In the genomic region with DNA sequence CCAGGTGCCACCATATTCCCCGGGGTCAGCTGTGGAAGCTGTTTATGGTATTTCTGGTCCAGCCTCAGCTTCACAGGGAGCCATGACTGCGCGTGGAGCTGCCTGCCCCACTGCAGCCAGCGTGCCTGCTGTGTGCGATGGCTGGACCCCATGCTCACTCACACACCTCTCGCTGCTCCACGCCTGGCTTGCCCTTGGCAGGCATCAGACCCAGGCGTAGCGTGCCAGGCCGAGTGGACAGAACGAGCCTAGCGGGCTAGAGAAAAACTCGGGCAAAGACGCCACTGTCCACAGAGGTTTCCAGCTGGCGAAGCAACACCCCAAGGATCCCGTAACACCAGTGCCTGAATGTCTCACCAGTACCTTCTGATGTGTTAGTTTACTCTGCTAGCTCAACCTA, we compare ENCODE assay signal across 22 cellular contexts.
"Had no signal": no experiment of that assay in that cellular context is flagged by ENCODE, and none has a peak within 500 bp of the region (broad histone marks: within the 10 kb centered on the region; RNA-seq: fewer than 3 reads in every experiment).

No MANE protein-coding gene starts in this region.

- H3K9me3 ChIP-seq: colonic mucosa, heart left ventricle, mucosa of descending colon, ovary, tibial artery, upper lobe of left lung, uterus had no signal

- FAIRE-seq: frontal cortex, islet of Langerhans had no signal

- ATAC-seq: heart left ventricle; naive thymus-derived CD8-positive, alpha-beta T cell; right cardiac atrium; stimulated activated effector memory CD8-positive, alpha-beta T cell treated with anti-CD3 and anti-CD28 coated beads, Interleukin-12 subunit alpha, Interleukin-12 subunit beta, amount 100 ng/mL, for 72 hours had no signal

- H3K4me3 Mint-ChIP-seq: naive thymus-derived CD8-positive, alpha-beta T cell; stimulated activated effector memory CD8-positive, alpha-beta T cell treated with anti-CD3 and anti-CD28 coated beads, Interleukin-12 subunit alpha, Interleukin-12 subunit beta, amount 100 ng/mL, for 72 hours; stimulated activated naive CD8-positive, alpha-beta T cell treated with anti-CD3 and anti-CD28 coated beads, Interleukin-15, Interleukin-2, amounts not matched to agents 100 ng/mL and 50 ng/mL, for 24 hours had no signal

- H3K4me2 ChIP-seq: smooth muscle cell had no signal

- H3K27me3 Mint-ChIP-seq: naive thymus-derived CD8-positive, alpha-beta T cell; stimulated activated naive CD8-positive, alpha-beta T cell treated with anti-CD3 and anti-CD28 coated beads, Interleukin-15, Interleukin-2, amounts not matched to agents 100 ng/mL and 50 ng/mL, for 24 hours had no signal

- H3K36me3 ChIP-seq: colonic mucosa, heart left ventricle, ovary, upper lobe of left lung, uterus had no signal

- H3K4me1 ChIP-seq: colonic mucosa, tibial artery, uterus had no signal

- H3K27ac ChIP-seq: colonic mucosa, heart left ventricle, ovary, tibial artery, upper lobe of left lung, uterus had no signal

- H3K4me3 ChIP-seq: colonic mucosa, heart left ventricle, mucosa of descending colon, ovary, smooth muscle cell, tibial artery, upper lobe of left lung, uterus had no signal

- H3K27ac Mint-ChIP-seq: naive thymus-derived CD8-positive, alpha-beta T cell; stimulated activated effector memory CD8-positive, alpha-beta T cell treated with anti-CD3 and anti-CD28 coated beads, Interleukin-12 subunit alpha, Interleukin-12 subunit beta, amount 100 ng/mL, for 72 hours; stimulated activated naive CD8-positive, alpha-beta T cell treated with anti-CD3 and anti-CD28 coated beads, Interleukin-15, Interleukin-2, amounts not matched to agents 100 ng/mL and 50 ng/mL, for 24 hours had no signal

- DNase-seq: colonic mucosa; dermis blood vessel endothelial cell; effector CD8-positive, alpha-beta T cell; heart left ventricle; hippocampal formation; kidney glomerular epithelial cell; mammary epithelial cell; mucosa of descending colon; naive thymus-derived CD8-positive, alpha-beta T cell; nucleus accumbens; ovary; right cardiac atrium; stimulated activated CD4-positive, alpha-beta T cell treated with anti-CD3 and anti-CD28 coated beads, Interleukin-4, amount 100 ng/mL, for 1 hour; stimulated activated CD8-positive, alpha-beta memory T cell treated with anti-CD3 and anti-CD28 coated beads, Interleukin-4, amount 100 ng/mL, for 48 hours; tibial artery; uterus had no signal

- H3K9me3 Mint-ChIP-seq: naive thymus-derived CD8-positive, alpha-beta T cell; stimulated activated effector memory CD8-positive, alpha-beta T cell treated with anti-CD3 and anti-CD28 coated beads, Interleukin-12 subunit alpha, Interleukin-12 subunit beta, amount 100 ng/mL, for 72 hours; stimulated activated naive CD8-positive, alpha-beta T cell treated with anti-CD3 and anti-CD28 coated beads, Interleukin-15, Interleukin-2, amounts not matched to agents 100 ng/mL and 50 ng/mL, for 24 hours had no signal

- H3K27me3 ChIP-seq: colonic mucosa, heart left ventricle, ovary, tibial artery, upper lobe of left lung, uterus had no signal
